21 cellular contexts compared by ENCODE assay signal in the genomic region with DNA sequence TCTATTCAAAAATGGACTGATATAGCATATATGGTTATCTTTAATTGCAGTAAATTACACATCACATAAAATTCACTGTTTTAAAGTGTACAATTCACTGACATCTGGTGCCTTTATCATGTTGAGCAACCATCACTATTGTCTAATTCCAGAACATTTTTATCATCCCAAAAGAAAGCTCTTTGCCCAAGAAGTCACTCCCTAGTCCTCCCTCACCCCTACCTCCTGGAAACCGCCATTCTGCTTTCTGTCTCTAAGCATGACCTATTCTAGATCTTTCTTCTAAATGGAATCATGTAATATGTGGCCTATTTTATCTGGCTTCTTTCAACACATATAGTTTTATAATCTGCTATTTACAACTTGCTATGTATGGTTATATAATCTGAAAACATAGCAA.
DNase-seq lines count a peak whose midpoint lies in the region; ATAC-seq and TF ChIP-seq lines count a peak whose summit lies in the region.
"Had no signal": no experiment of that assay in that cellular context is flagged by ENCODE, and none has a peak within 500 bp of the region (broad histone marks: within the 10 kb centered on the region; RNA-seq: fewer than 3 reads in every experiment).

No MANE protein-coding gene starts in this region.

- ATAC-seq in HG03159 (IDR thresholded peaks at IDR 0.05; ENCODE audit: unreplicated experiment): no peak
- ATAC-seq: GM23338, HCT116 had no signal

- no peak for TF ChIP-seq POLR2A in sigmoid colon (IDR thresholded peaks at IDR 0.05)

- WGBS in sigmoid colon, 2 donors: 84 to 85% methylated on average over 1 of the region's 1 CpG

- H3K4me1 ChIP-seq in adipocyte (ENCODE audit: control insufficient read depth, insufficient read depth, low read length): peaks cover 14% of the 10 kb centered on the region
- H3K4me1 ChIP-seq in sigmoid colon: peaks cover 0 to 8% (median 3%) of the 10 kb centered on the region in 4 donors

- H3K9me3 ChIP-seq in adipocyte (ENCODE audit: control insufficient read depth, low read length) (no peaks in the 10 kb centered on the region), sigmoid colon (no peaks in the 10 kb centered on the region)
- H3K9me3 ChIP-seq: BE2C had no signal

- no peaks in the 10 kb centered on the region for H3K27me3 ChIP-seq in adipocyte (replicated peaks; ENCODE audit: control insufficient read depth, insufficient read depth, low read length)
- no peaks in the 10 kb centered on the region for H3K27me3 ChIP-seq in sigmoid colon
- H3K27me3 ChIP-seq: BE2C; BLaER1 treated with 17β-estradiol and CSF1 and Interleukin-3, amounts not matched to agents 10 nM and 100 nM had no signal

- H3K27ac ChIP-seq in sigmoid colon: no peak overlapping the region
- H3K27ac ChIP-seq: 22Rv1; BLaER1 treated with 17β-estradiol and CSF1 and Interleukin-3, amounts not matched to agents 10 nM and 100 nM had no signal

- DNase-seq in NCI-H146 (lab: John Stamatoyannopoulos, UW): peak; percentile 6
- DNase-seq in NCI-H146 treated with DMSO at 0.1 percent for 48 hours (lab: John Stamatoyannopoulos, UW; ENCODE audit: unreplicated experiment): no peak
- peak; percentile 15 for DNase-seq in adipocyte (ENCODE audit: low read depth)
- peak; percentile 4 for DNase-seq in fibroblast of gingiva (ENCODE audit: low read depth)
- DNase-seq in fibroblast of the aortic adventitia (ENCODE audit: low read depth): peak; percentile 39
- no peak for DNase-seq in sigmoid colon
- no peak for DNase-seq in germinal center (ENCODE audit: low spot score)
- DNase-seq: AML-193; BE2C; CD4-positive, alpha-beta T cell; CD8-positive, alpha-beta memory T cell; DMS 273 treated with DMSO at 0.1 percent for 48 hours; DMS79; EL; GDM1; H9 had no signal

- intact Hi-C loops in sigmoid colon (cut with DNase I): no loop called here

- TF ChIP-seq EP300 in sigmoid colon (IDR thresholded peaks at IDR 0.05): no peak

- H3K4me3 ChIP-seq in adipocyte (ENCODE audit: low read length): no peak overlapping the region
- no peak overlapping the region for H3K4me3 ChIP-seq in fibroblast of the aortic adventitia (ENCODE audit: low read depth, low read length)
- no peak overlapping the region for H3K4me3 ChIP-seq in sigmoid colon
- H3K4me3 ChIP-seq: BLaER1 treated with 17β-estradiol and CSF1 and Interleukin-3, amounts not matched to agents 10 nM and 100 nM; GM23338 had no signal

- H3K36me3 ChIP-seq in adipocyte (ENCODE audit: control insufficient read depth, insufficient read depth, low read length, severe bottlenecking) (no peaks in the 10 kb centered on the region), sigmoid colon (no peaks in the 10 kb centered on the region)
- H3K36me3 ChIP-seq: BE2C; BLaER1 treated with 17β-estradiol and CSF1 and Interleukin-3, amounts not matched to agents 10 nM and 100 nM had no signal

- no peak overlapping the region for H3K9ac ChIP-seq in adipocyte (ENCODE audit: low read length)
- H3K9ac ChIP-seq: BLaER1 treated with 17β-estradiol and CSF1 and Interleukin-3, amounts not matched to agents 10 nM and 100 nM had no signal

- TF ChIP-seq CTCF in fibroblast of the aortic adventitia (IDR thresholded peaks at IDR 0.05; ENCODE audit: insufficient read depth, low read length) (no peak), sigmoid colon (IDR thresholded peaks at IDR 0.05) (no peak)

Comparison
In these comparisons a context has a peak if more than half of its experiments do, and no peak if none do; other contexts are left out.
1. DNase-seq: peak in NCI-H146 (single experiment), adipocyte (single experiment), fibroblast of gingiva (single experiment) and fibroblast of the aortic adventitia (single experiment); none in NCI-H146 treated with DMSO at 0.1 percent for 48 hours (single experiment), sigmoid colon (single experiment) and germinal center (single experiment).